Comparison of ENCODE assay signal across 16 cellular contexts in genomic region chr5:35316611-35317307, GRCh38.
A peak's percentile ranks its signal among the peaks of the same experiment; 100 is the strongest.
DNase-seq lines count a peak whose midpoint lies in the region; ATAC-seq and TF ChIP-seq lines count a peak whose summit lies in the region.
"Had no signal": no experiment of that assay in that cellular context is flagged by ENCODE, and none has a peak within 500 bp of the region (broad histone marks: within the 10 kb centered on the region; RNA-seq: fewer than 3 reads in every experiment).

No MANE protein-coding gene starts in this region.

- H3K9me3 Mint-ChIP-seq in activated naive CD4-positive, alpha-beta T cell treated with anti-CD3 and anti-CD28 coated beads for 36 hours = peaks cover 1% of the 10 kb centered on the region
- H3K9me3 Mint-ChIP-seq in endodermal cell = peaks cover 14% of the 10 kb centered on the region
- H3K9me3 Mint-ChIP-seq: central memory CD8-positive, alpha-beta T cell; neural crest cell had no signal

- no peak overlapping the region for H3K9ac ChIP-seq in endodermal cell (ENCODE audit: extremely low read depth, low read length, poor library complexity, severe bottlenecking)

- H3K9me3 ChIP-seq in endodermal cell (ENCODE audit: control insufficient read depth, low read length) = peaks cover 48% of the 10 kb centered on the region
- H3K9me3 ChIP-seq: MG63, psoas muscle had no signal

- peaks cover 4% of the 10 kb centered on the region for H3K36me3 ChIP-seq in endodermal cell (ENCODE audit: control insufficient read depth, insufficient read depth, low read length)
- H3K36me3 ChIP-seq: MG63 had no signal

- no peak overlapping the region for H3K27ac Mint-ChIP-seq in activated naive CD4-positive, alpha-beta T cell treated with anti-CD3 and anti-CD28 coated beads for 36 hours
- H3K27ac Mint-ChIP-seq in endodermal cell = peak overlapping the region; percentile 55

- H3K4me3 ChIP-seq in endodermal cell (ENCODE audit: low read length) = peak overlapping the region; percentile 61
- H3K4me3 ChIP-seq: MG63, psoas muscle had no signal

- peaks cover 8% of the 10 kb centered on the region for H3K4me1 ChIP-seq in endodermal cell (ENCODE audit: control insufficient read depth, insufficient read depth, low read length)
- H3K4me1 ChIP-seq: psoas muscle had no signal

- peaks cover 22% of the 10 kb centered on the region for H3K27me3 Mint-ChIP-seq in activated naive CD4-positive, alpha-beta T cell treated with anti-CD3 and anti-CD28 coated beads for 36 hours (ENCODE audit: low read depth)
- H3K27me3 Mint-ChIP-seq in endodermal cell (ENCODE audit: insufficient read depth) = no peaks in the 10 kb centered on the region

- peaks cover 14% of the 10 kb centered on the region for H3K4me1 Mint-ChIP-seq in activated naive CD4-positive, alpha-beta T cell treated with anti-CD3 and anti-CD28 coated beads for 36 hours (ENCODE audit: low read depth)
- peaks cover 6% of the 10 kb centered on the region for H3K4me1 Mint-ChIP-seq in endodermal cell
- H3K4me1 Mint-ChIP-seq: central memory CD8-positive, alpha-beta T cell; neural crest cell had no signal

- H3K36me3 Mint-ChIP-seq in activated naive CD4-positive, alpha-beta T cell treated with anti-CD3 and anti-CD28 coated beads for 36 hours (ENCODE audit: low read depth) = no peaks in the 10 kb centered on the region
- H3K36me3 Mint-ChIP-seq in endodermal cell (ENCODE audit: low read depth) = no peaks in the 10 kb centered on the region

- H3K4me3 Mint-ChIP-seq in activated naive CD4-positive, alpha-beta T cell treated with anti-CD3 and anti-CD28 coated beads for 36 hours = no peak overlapping the region
- H3K4me3 Mint-ChIP-seq in endodermal cell = no peak overlapping the region
- H3K4me3 Mint-ChIP-seq: central memory CD8-positive, alpha-beta T cell; neural crest cell had no signal

- intact Hi-C loops in activated naive CD4-positive, alpha-beta T cell treated with anti-CD3 and anti-CD28 coated beads for 36 hours (cut with micrococcal nuclease) = loop anchor here (5.0 to 10.0 kb wide), 6 partner anchors 84 to 926 kb away; partner anchors contain the start of genes NADK2, PRLR and SPEF2

- H3K27me3 ChIP-seq in endodermal cell (ENCODE audit: control insufficient read depth, insufficient read depth, low read length, poor library complexity, severe bottlenecking) = no peaks in the 10 kb centered on the region
- H3K27me3 ChIP-seq: MG63 had no signal

- H3K27ac ChIP-seq in endodermal cell (ENCODE audit: low read depth, low read length) = no peak overlapping the region
- H3K27ac ChIP-seq: psoas muscle had no signal

- 88 to 90% methylated on average over 2 to 4 of the region's 4 CpGs for WGBS in endodermal cell (ENCODE audit: insufficient coverage in 1 of 2, insufficient read length in 1 of 2), 2 experiments

- DNase-seq in activated naive CD4-positive, alpha-beta T cell treated with anti-CD3 and anti-CD28 coated beads for 36 hours = peak; percentile 31
- no peak for DNase-seq in activated naive CD4-positive, alpha-beta T cell (lab: John Stamatoyannopoulos, UW)
- DNase-seq in NCI-H2171 (lab: John Stamatoyannopoulos, UW) (peak; percentile 12), endodermal cell (no peak), CD1c-positive myeloid dendritic cell (ENCODE audit: extremely low spot score) (no peak), GM19240 (ENCODE audit: insufficient read length, low spot score) (no peak)
- peak; percentile 31 for DNase-seq in stimulated activated CD8-positive, alpha-beta memory T cell treated with anti-CD3 and anti-CD28 coated beads, Interleukin-4, amount 100 ng/mL, for 48 hours
- DNase-seq: effector CD4-positive, alpha-beta T cell; hippocampal formation; MG63; psoas muscle; SHP77 treated with DMSO at 0.1 percent for 48 hours had no signal

- ATAC-seq in SK-N-SH treated with all-trans-retinoic acid at 6 μM for 48 hours = no peak
- ATAC-seq: HepG2, psoas muscle had no signal

- TF ChIP-seq CTCF in endodermal cell (conservative IDR thresholded peaks at IDR 0.05) = no peak

- CTCF ChIA-PET in activated naive CD4-positive, alpha-beta T cell treated with anti-CD3 and anti-CD28 coated beads for 36 hours (lab: Charles Lee) = interaction anchor here (0.7 to 0.8 kb wide), 2 partner anchors 8 to 20 kb away, joined by 3 read pairs; no protein-coding TSS in a partner anchor

TF ChIP-seq in SK-N-SH treated with all-trans-retinoic acid at 6 μM for 48 hours, 23 proteins besides CTCF, POLR2A, EP300 and RAD21:
- no peak for TF ChIP-seq RARB (CRISPR knock-in tag; IDR thresholded peaks at IDR 0.05)
- no peak for TF ChIP-seq ESRRG (CRISPR knock-in tag; IDR thresholded peaks at IDR 0.05)

Comparison
In these comparisons a context has a peak if more than half of its experiments do, and no peak if none do; other contexts are left out.
1. DNase-seq: peak in activated naive CD4-positive, alpha-beta T cell treated with anti-CD3 and anti-CD28 coated beads for 36 hours (single experiment), NCI-H2171 (single experiment) and stimulated activated CD8-positive, alpha-beta memory T cell treated with anti-CD3 and anti-CD28 coated beads, Interleukin-4, amount 100 ng/mL, for 48 hours (single experiment); none in activated naive CD4-positive, alpha-beta T cell (0 of 4), endodermal cell (single experiment), CD1c-positive myeloid dendritic cell (single experiment) and GM19240 (single experiment).